In genomic region chr15:27827336-27827735, GRCh38 we compare ENCODE assay signal across 12 cellular contexts.
"Had no signal": no experiment of that assay in that cellular context is flagged by ENCODE, and none has a peak within 500 bp of the region (broad histone marks: within the 10 kb centered on the region; RNA-seq: fewer than 3 reads in every experiment).

No MANE protein-coding gene starts in this region.

- DNase-seq: activated B cell treated with CpG ODN at 0.5 μM for 24 hours; activated CD4-positive, alpha-beta T cell treated with anti-CD3 and anti-CD28 coated beads, Interleukin-2, amount 10 ng/mL, durations not matched to agents 24 days and 14 days; activated naive CD4-positive, alpha-beta T cell treated with Interleukin-2 at 50 U/mL for 16 hours; activated naive CD8-positive, alpha-beta T cell treated with anti-CD3 and anti-CD28 coated beads, Interleukin-2, amount 50 U/mL, for 24 hours; dermis blood vessel endothelial cell; kidney glomerular epithelial cell; small intestine; stimulated activated naive B cell treated with anti-CD40 and anti-IgM and Interleukin-4, amounts not matched to agents 10 μg/mL and 1 μg/mL and 100 μg/mL, for 72 hours; T-helper 2 cell; transverse colon had no signal

- H3K27ac ChIP-seq: right atrium auricular region, transverse colon had no signal

- H3K4me1 ChIP-seq: right atrium auricular region, transverse colon had no signal

- H3K4me1 Mint-ChIP-seq: activated B cell treated with CpG ODN at 0.5 μM for 24 hours; activated CD4-positive, alpha-beta T cell treated with anti-CD3 and anti-CD28 coated beads, Interleukin-2, amount 10 ng/mL, durations not matched to agents 24 days and 14 days; activated naive CD8-positive, alpha-beta T cell treated with anti-CD3 and anti-CD28 coated beads, Interleukin-2, amount 50 U/mL, for 24 hours; central memory CD8-positive, alpha-beta T cell; stimulated activated naive B cell treated with anti-CD40 and anti-IgM and Interleukin-4, amounts not matched to agents 10 μg/mL and 1 μg/mL and 100 μg/mL, for 72 hours had no signal

- H3K36me3 Mint-ChIP-seq: stimulated activated naive B cell treated with anti-CD40 and anti-IgM and Interleukin-4, amounts not matched to agents 10 μg/mL and 1 μg/mL and 100 μg/mL, for 72 hours had no signal

- ATAC-seq: activated naive CD8-positive, alpha-beta T cell treated with anti-CD3 and anti-CD28 coated beads, Interleukin-2, amount 50 U/mL, for 24 hours; stimulated activated naive B cell treated with anti-CD40 and anti-IgM and Interleukin-4, amounts not matched to agents 10 μg/mL and 1 μg/mL and 100 μg/mL, for 72 hours had no signal

- H3K36me3 ChIP-seq: right atrium auricular region, transverse colon had no signal

- H3K27me3 ChIP-seq: right atrium auricular region, transverse colon had no signal

- H3K27ac Mint-ChIP-seq: activated B cell treated with CpG ODN at 0.5 μM for 24 hours; activated CD4-positive, alpha-beta T cell treated with anti-CD3 and anti-CD28 coated beads, Interleukin-2, amount 10 ng/mL, durations not matched to agents 24 days and 14 days; activated naive CD8-positive, alpha-beta T cell treated with anti-CD3 and anti-CD28 coated beads, Interleukin-2, amount 50 U/mL, for 24 hours; stimulated activated naive B cell treated with anti-CD40 and anti-IgM and Interleukin-4, amounts not matched to agents 10 μg/mL and 1 μg/mL and 100 μg/mL, for 72 hours had no signal

- H3K9me3 ChIP-seq: right atrium auricular region, transverse colon had no signal

- H3K9me3 Mint-ChIP-seq: activated B cell treated with CpG ODN at 0.5 μM for 24 hours; activated CD4-positive, alpha-beta T cell treated with anti-CD3 and anti-CD28 coated beads, Interleukin-2, amount 10 ng/mL, durations not matched to agents 24 days and 14 days; activated naive CD8-positive, alpha-beta T cell treated with anti-CD3 and anti-CD28 coated beads, Interleukin-2, amount 50 U/mL, for 24 hours; stimulated activated naive B cell treated with anti-CD40 and anti-IgM and Interleukin-4, amounts not matched to agents 10 μg/mL and 1 μg/mL and 100 μg/mL, for 72 hours had no signal

- H3K4me3 Mint-ChIP-seq: activated B cell treated with CpG ODN at 0.5 μM for 24 hours; activated CD4-positive, alpha-beta T cell treated with anti-CD3 and anti-CD28 coated beads, Interleukin-2, amount 10 ng/mL, durations not matched to agents 24 days and 14 days; activated naive CD8-positive, alpha-beta T cell treated with anti-CD3 and anti-CD28 coated beads, Interleukin-2, amount 50 U/mL, for 24 hours; central memory CD8-positive, alpha-beta T cell; stimulated activated naive B cell treated with anti-CD40 and anti-IgM and Interleukin-4, amounts not matched to agents 10 μg/mL and 1 μg/mL and 100 μg/mL, for 72 hours had no signal

- H3K4me3 ChIP-seq: right atrium auricular region, transverse colon had no signal

- H3K27me3 Mint-ChIP-seq: activated B cell treated with CpG ODN at 0.5 μM for 24 hours; activated CD4-positive, alpha-beta T cell treated with anti-CD3 and anti-CD28 coated beads, Interleukin-2, amount 10 ng/mL, durations not matched to agents 24 days and 14 days; activated naive CD8-positive, alpha-beta T cell treated with anti-CD3 and anti-CD28 coated beads, Interleukin-2, amount 50 U/mL, for 24 hours; central memory CD8-positive, alpha-beta T cell had no signal
